In genomic region chr10:76444034-76444800, GRCh38 we compare ENCODE assay signal across 17 cellular contexts.
DNase-seq lines count a peak whose midpoint lies in the region; ATAC-seq and TF ChIP-seq lines count a peak whose summit lies in the region.
"Had no signal": no experiment of that assay in that cellular context is flagged by ENCODE, and none has a peak within 500 bp of the region (broad histone marks: within the 10 kb centered on the region; RNA-seq: fewer than 3 reads in every experiment).

No MANE protein-coding gene starts in this region.

- H3K4me1 ChIP-seq in body of pancreas, result no peaks in the 10 kb centered on the region
- H3K4me1 ChIP-seq: neural progenitor cell had no signal

- ATAC-seq in body of pancreas (peak; percentile 48), left ventricle myocardium superior (peak; percentile 91), HG03521 (IDR thresholded peaks at IDR 0.05; ENCODE audit: unreplicated experiment) (no peak), HG03457 (IDR thresholded peaks at IDR 0.05; ENCODE audit: unreplicated experiment) (no peak)
- ATAC-seq: HCT116 had no signal

- H3K9me3 Mint-ChIP-seq in activated CD4-positive, alpha-beta memory T cell treated with anti-CD3 and anti-CD28 coated beads, Interleukin-2, amount 10 ng/mL, durations not matched to agents 7 days and 5 days, result peaks cover 8% of the 10 kb centered on the region

- no peaks in the 10 kb centered on the region for H3K9me3 ChIP-seq in body of pancreas

- CTCF ChIA-PET in activated CD4-positive, alpha-beta memory T cell treated with anti-CD3 and anti-CD28 coated beads, Interleukin-2, amount 10 ng/mL, durations not matched to agents 7 days and 5 days (lab: Charles Lee), result no interaction called here

- DNase-seq in AG10803 (ENCODE audit: low read depth), result peak; percentile 65
- DNase-seq in body of pancreas, result peak in 3 of 4 donors; percentile 19 to 38 (median 37)
- DNase-seq in left ventricle myocardium superior, result peak; percentile 36
- peak; percentile 64 for DNase-seq in renal cortical epithelial cell (ENCODE audit: low read depth)
- DNase-seq in H4 (ENCODE audit: low spot score), result no peak
- DNase-seq in activated CD4-positive, alpha-beta memory T cell treated with anti-CD3 and anti-CD28 coated beads, Interleukin-2, amount 10 ng/mL, durations not matched to agents 7 days and 5 days, result no peak
- DNase-seq: activated CD4-positive, alpha-beta T cell treated with anti-CD3 and anti-CD28 coated beads, Interleukin-2, amount 50 U/mL, for 4 hours; activated T-cell treated with anti-CD3 and anti-CD28 coated beads, Interleukin-2, amount 50 U/mL, for 48 hours; CD4-positive, alpha-beta memory T cell; cortex of kidney; KG1; NCI-H1417; NCI-H446 had no signal

- H3K36me3 ChIP-seq in body of pancreas (replicated peaks in 1 of 2; ENCODE audit: insufficient read depth in 1 of 2, low read depth in 2 of 2), result no peaks in the 10 kb centered on the region
- H3K36me3 ChIP-seq: neural progenitor cell had no signal

- intact Hi-C loops in body of pancreas (cut with DNase I), result no loop called here
- intact Hi-C loops in left ventricle myocardium superior (cut with micrococcal nuclease), result no loop called here

- no peaks in the 10 kb centered on the region for H3K4me1 Mint-ChIP-seq in activated CD4-positive, alpha-beta memory T cell treated with anti-CD3 and anti-CD28 coated beads, Interleukin-2, amount 10 ng/mL, durations not matched to agents 7 days and 5 days
- H3K4me1 Mint-ChIP-seq: CD4-positive, alpha-beta memory T cell had no signal

- TF ChIP-seq POLR2A in body of pancreas (IDR thresholded peaks at IDR 0.05), result no peak

- no peaks in the 10 kb centered on the region for H3K36me3 Mint-ChIP-seq in activated CD4-positive, alpha-beta memory T cell treated with anti-CD3 and anti-CD28 coated beads, Interleukin-2, amount 10 ng/mL, durations not matched to agents 7 days and 5 days (ENCODE audit: low read depth)
- H3K36me3 Mint-ChIP-seq: CD4-positive, alpha-beta memory T cell; neural progenitor cell had no signal

- no peak overlapping the region for H3K4me3 Mint-ChIP-seq in activated CD4-positive, alpha-beta memory T cell treated with anti-CD3 and anti-CD28 coated beads, Interleukin-2, amount 10 ng/mL, durations not matched to agents 7 days and 5 days
- H3K4me3 Mint-ChIP-seq: CD4-positive, alpha-beta memory T cell; neural progenitor cell had no signal

- no peaks in the 10 kb centered on the region for H3K27me3 ChIP-seq in body of pancreas
- H3K27me3 ChIP-seq: neural progenitor cell had no signal

- 85 to 93% methylated on average over 6 of the region's 6 CpGs for WGBS in body of pancreas, 2 donors

- no peak for TF ChIP-seq CTCF in AG10803 (conservative IDR thresholded peaks at IDR 0.05; ENCODE audit: low read length)
- no peak for TF ChIP-seq CTCF in body of pancreas (IDR thresholded peaks at IDR 0.05)

- no peak overlapping the region for H3K4me3 ChIP-seq in AG10803 (ENCODE audit: low read length)
- H3K4me3 ChIP-seq in body of pancreas, result no peak overlapping the region
- H3K4me3 ChIP-seq: neural progenitor cell had no signal

- POLR2A ChIA-PET in activated CD4-positive, alpha-beta memory T cell treated with anti-CD3 and anti-CD28 coated beads, Interleukin-2, amount 10 ng/mL, durations not matched to agents 7 days and 5 days (lab: Charles Lee), result no interaction called here

- H3K27ac ChIP-seq in body of pancreas, result no peak overlapping the region
- H3K27ac ChIP-seq: neural progenitor cell had no signal

- no peak overlapping the region for H3K27ac Mint-ChIP-seq in activated CD4-positive, alpha-beta memory T cell treated with anti-CD3 and anti-CD28 coated beads, Interleukin-2, amount 10 ng/mL, durations not matched to agents 7 days and 5 days
- H3K27ac Mint-ChIP-seq: CD4-positive, alpha-beta memory T cell; neural progenitor cell had no signal

- H3K27me3 Mint-ChIP-seq in activated CD4-positive, alpha-beta memory T cell treated with anti-CD3 and anti-CD28 coated beads, Interleukin-2, amount 10 ng/mL, durations not matched to agents 7 days and 5 days, result no peaks in the 10 kb centered on the region
- H3K27me3 Mint-ChIP-seq: CD4-positive, alpha-beta memory T cell had no signal

Comparison
In these comparisons a context has a peak if more than half of its experiments do, and no peak if none do; other contexts are left out.
1. DNase-seq: peak in AG10803 (single experiment), body of pancreas (3 of 4), left ventricle myocardium superior (single experiment) and renal cortical epithelial cell (single experiment); none in H4 (single experiment) and activated CD4-positive, alpha-beta memory T cell treated with anti-CD3 and anti-CD28 coated beads, Interleukin-2, amount 10 ng/mL, durations not matched to agents 7 days and 5 days (single experiment).
2. ATAC-seq: peak in body of pancreas (single experiment) and left ventricle myocardium superior (single experiment); none in HG03521 (single experiment) and HG03457 (single experiment).